ENCODE assay signal across 1 cellular context in genomic region chr12:124047045-124047566, GRCh38.
TF ChIP-seq lines count a peak whose summit lies in the region.

No MANE protein-coding gene starts in this region.

TF ChIP-seq in HEK293, 187 proteins besides CTCF, POLR2A, EP300 and RAD21 (continued from another document):
- TF ChIP-seq ZBTB49 (tag by site-specific recombination; IDR thresholded peaks at IDR 0.05; ENCODE audit: low read depth) = no peak
- TF ChIP-seq ZNF610 (tag by site-specific recombination; IDR thresholded peaks at IDR 0.05; ENCODE audit: borderline replicate concordance) = peak; percentile 97
